ENCODE assay signal across 27 cellular contexts in the genomic region with DNA sequence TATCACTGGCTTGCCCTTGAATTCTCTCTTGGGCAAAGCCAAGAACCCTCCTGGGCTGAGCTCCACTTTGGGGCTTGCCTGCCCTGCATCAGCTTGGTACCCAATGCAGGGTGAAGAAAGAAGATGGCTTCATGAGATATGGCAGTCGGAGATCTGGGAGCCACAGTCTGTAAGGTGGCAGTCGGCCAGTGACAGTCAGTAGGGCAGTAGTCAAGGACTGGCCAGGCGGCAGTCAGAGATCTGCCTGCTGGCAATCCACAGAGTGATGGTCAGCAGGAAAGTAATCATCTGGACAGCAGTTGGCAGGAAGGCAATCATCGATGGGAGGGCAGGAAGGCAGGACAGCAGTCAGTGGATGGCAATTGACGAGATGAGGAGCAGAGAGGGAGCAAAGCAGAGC. TPM values are rescaled to one million over a fixed set of nuclear protein-coding genes. Genes with fewer than 3 reads are reported as not detected.
A peak's percentile ranks its signal among the peaks of the same experiment; 100 is the strongest.
DNase-seq lines count a peak whose midpoint lies in the region; ATAC-seq and TF ChIP-seq lines count a peak whose summit lies in the region.
"Had no signal": no experiment of that assay in that cellular context is flagged by ENCODE, and none has a peak within 500 bp of the region (broad histone marks: within the 10 kb centered on the region; RNA-seq: fewer than 3 reads in every experiment).

No MANE protein-coding gene starts in this region.

- peak; percentile 57 for DNase-seq in Right ventricle myocardium inferior (ENCODE audit: missing footprints)
- no peak for DNase-seq in heart right ventricle
- no peak for DNase-seq in endothelial cell (ENCODE audit: low spot score)
- peak; percentile 59 to 62 (median 60) for DNase-seq in right lobe of liver
- peak; percentile 61 for DNase-seq in testis
- DNase-seq in activated CD8-positive, alpha-beta T cell treated with anti-CD3 and anti-CD28 coated beads, Interleukin-2, amount 10 ng/mL, durations not matched to agents 7 days and 5 days: no peak
- DNase-seq in ACHN: no peak
- DNase-seq: 8988T; CD4-positive, CD25-positive, alpha-beta regulatory T cell; DMS153; DND-41; H7; Kasumi-1; NCI-H1092 treated with DMSO at 0.1 percent for 48 hours; NCI-H1436; NCI-H187 treated with DMSO at 0.1 percent for 48 hours; NCI-H2171 treated with DMSO at 0.1 percent for 48 hours; NCI-H446; NCI-H526; Peyer's patch; SIG-M5 had no signal

- H3K4me3 ChIP-seq in heart right ventricle (no peak overlapping the region), right lobe of liver (no peak overlapping the region), testis (no peak overlapping the region)
- H3K4me3 ChIP-seq: BLaER1, K562, Peyer's patch, SK-N-MC had no signal

- ATAC-seq in Right ventricle myocardium inferior: peak; percentile 31
- ATAC-seq in heart right ventricle: no peak
- peak; percentile 21 to 92 (median 72) for ATAC-seq in right lobe of liver
- ATAC-seq in activated CD8-positive, alpha-beta T cell treated with anti-CD3 and anti-CD28 coated beads, Interleukin-2, amount 10 ng/mL, durations not matched to agents 7 days and 5 days: no peak
- ATAC-seq in GM19455 (IDR thresholded peaks at IDR 0.05; ENCODE audit: unreplicated experiment): no peak

- CTCF ChIA-PET in activated CD8-positive, alpha-beta T cell treated with anti-CD3 and anti-CD28 coated beads, Interleukin-2, amount 10 ng/mL, durations not matched to agents 7 days and 5 days (lab: Charles Lee): no interaction called here

- peak overlapping the region; percentile 12 for H3K27ac Mint-ChIP-seq in endothelial cell (ENCODE audit: unreplicated experiment)
- H3K27ac Mint-ChIP-seq in activated CD8-positive, alpha-beta T cell treated with anti-CD3 and anti-CD28 coated beads, Interleukin-2, amount 10 ng/mL, durations not matched to agents 7 days and 5 days: no peak overlapping the region
- H3K27ac Mint-ChIP-seq: CD4-positive, CD25-positive, alpha-beta regulatory T cell had no signal

- H3K36me3 Mint-ChIP-seq in endothelial cell (ENCODE audit: low read depth, unreplicated experiment): no peaks in the 10 kb centered on the region
- no peaks in the 10 kb centered on the region for H3K36me3 Mint-ChIP-seq in activated CD8-positive, alpha-beta T cell treated with anti-CD3 and anti-CD28 coated beads, Interleukin-2, amount 10 ng/mL, durations not matched to agents 7 days and 5 days (ENCODE audit: low read depth)
- H3K36me3 Mint-ChIP-seq: CD4-positive, CD25-positive, alpha-beta regulatory T cell had no signal

- H3K9me3 ChIP-seq in heart right ventricle (no peaks in the 10 kb centered on the region), right lobe of liver (no peaks in the 10 kb centered on the region), testis (no peaks in the 10 kb centered on the region)
- H3K9me3 ChIP-seq: BLaER1, Peyer's patch had no signal

- peaks cover 2% of the 10 kb centered on the region for H3K27me3 Mint-ChIP-seq in endothelial cell (ENCODE audit: unreplicated experiment)
- H3K27me3 Mint-ChIP-seq in activated CD8-positive, alpha-beta T cell treated with anti-CD3 and anti-CD28 coated beads, Interleukin-2, amount 10 ng/mL, durations not matched to agents 7 days and 5 days (ENCODE audit: low read depth): peaks cover 4% of the 10 kb centered on the region
- H3K27me3 Mint-ChIP-seq: CD4-positive, CD25-positive, alpha-beta regulatory T cell had no signal

- no peaks in the 10 kb centered on the region for H3K4me1 Mint-ChIP-seq in endothelial cell (ENCODE audit: unreplicated experiment)
- H3K4me1 Mint-ChIP-seq in activated CD8-positive, alpha-beta T cell treated with anti-CD3 and anti-CD28 coated beads, Interleukin-2, amount 10 ng/mL, durations not matched to agents 7 days and 5 days (ENCODE audit: low read depth): no peaks in the 10 kb centered on the region
- H3K4me1 Mint-ChIP-seq: CD4-positive, CD25-positive, alpha-beta regulatory T cell had no signal

- H3K36me3 ChIP-seq in heart right ventricle (no peaks in the 10 kb centered on the region), right lobe of liver (no peaks in the 10 kb centered on the region), testis (ENCODE audit: low read depth, missing control alignments) (no peaks in the 10 kb centered on the region)
- H3K36me3 ChIP-seq: BLaER1, Peyer's patch had no signal

- H3K4me1 ChIP-seq in heart right ventricle: no peaks in the 10 kb centered on the region
- no peaks in the 10 kb centered on the region for H3K4me1 ChIP-seq in right lobe of liver
- H3K4me1 ChIP-seq in testis: no peaks in the 10 kb centered on the region
- H3K4me1 ChIP-seq: BLaER1, Peyer's patch had no signal

- H3K27me3 ChIP-seq in heart right ventricle (peaks cover 0 to 12% (median 0%) of the 10 kb centered on the region in 7 donors), right lobe of liver (no peaks in the 10 kb centered on the region), testis (no peaks in the 10 kb centered on the region)
- H3K27me3 ChIP-seq: BLaER1, Peyer's patch had no signal

- POLR2A ChIA-PET in activated CD8-positive, alpha-beta T cell treated with anti-CD3 and anti-CD28 coated beads, Interleukin-2, amount 10 ng/mL, durations not matched to agents 7 days and 5 days (lab: Charles Lee): no interaction called here

- no peak overlapping the region for H3K4me3 Mint-ChIP-seq in endothelial cell (ENCODE audit: unreplicated experiment)
- no peak overlapping the region for H3K4me3 Mint-ChIP-seq in activated CD8-positive, alpha-beta T cell treated with anti-CD3 and anti-CD28 coated beads, Interleukin-2, amount 10 ng/mL, durations not matched to agents 7 days and 5 days
- H3K4me3 Mint-ChIP-seq: CD4-positive, CD25-positive, alpha-beta regulatory T cell had no signal

- 46 to 58% methylated on average over 5 of the region's 5 CpGs for WGBS in heart right ventricle, 2 donors
- WGBS in right lobe of liver (ENCODE audit: insufficient coverage, low coverage, low lambda C conversion rate, missing lambda C conversion rate): 26% methylated on average over 5 of the region's 5 CpGs
- WGBS in testis, 2 donors: 35 to 42% methylated on average over 5 of the region's 5 CpGs

- in situ Hi-C loops in ACHN (cut with HindIII; ENCODE audit: low pct_ligation_motif_present, low pct_unique_long_range_greater_than_20kb, low sequenced_read_pairs): no loop called here

- intact Hi-C loops in Right ventricle myocardium inferior (cut with DNase I) (no loop called here), heart right ventricle (cut with DNase I) (no loop called here), right lobe of liver (cut with DNase I) (no loop called here), testis (cut with DNase I; ENCODE audit: low total_unique reads) (no loop called here)

- TF ChIP-seq POLR2A in right lobe of liver (IDR thresholded peaks at IDR 0.05) (no peak), testis (IDR thresholded peaks at IDR 0.05) (no peak)

- TF ChIP-seq CTCF in heart right ventricle (IDR thresholded peaks at IDR 0.05) (no peak), endothelial cell (IDR thresholded peaks at IDR 0.05; ENCODE audit: unreplicated experiment) (no peak), right lobe of liver (IDR thresholded peaks at IDR 0.05) (no peak), testis (IDR thresholded peaks at IDR 0.05) (no peak)

- no peak overlapping the region for H3K27ac ChIP-seq in heart right ventricle
- H3K27ac ChIP-seq in right lobe of liver: no peak overlapping the region
- H3K27ac ChIP-seq in testis: peak overlapping the region in 1 of 2 donors; percentile 8
- H3K27ac ChIP-seq: BLaER1, Peyer's patch, SK-N-MC had no signal

- no peaks in the 10 kb centered on the region for H3K9me3 Mint-ChIP-seq in endothelial cell (ENCODE audit: unreplicated experiment)
- H3K9me3 Mint-ChIP-seq in activated CD8-positive, alpha-beta T cell treated with anti-CD3 and anti-CD28 coated beads, Interleukin-2, amount 10 ng/mL, durations not matched to agents 7 days and 5 days (ENCODE audit: insufficient read depth): no peaks in the 10 kb centered on the region
- H3K9me3 Mint-ChIP-seq: CD4-positive, CD25-positive, alpha-beta regulatory T cell had no signal

RNA-seq across cellular contexts. Expression of gene CNNM1, which starts 32.6 kb away (rescaled TPM):
- total RNA-seq in Right ventricle myocardium inferior (0.16 TPM), heart right ventricle (under 1 TPM in 6 of 10 donors, not detected in 4; 0.07 to 0.24 (median 0.14) TPM), endothelial cell (ENCODE audit: unreplicated experiment) (0.08 TPM), right lobe of liver (under 1 TPM; 0.12 to 0.40 (median 0.20) TPM), testis (10 to 100 TPM; 51.9 to 53.8 TPM)
- polyA plus RNA-seq in heart right ventricle (under 1 TPM; 0.01 to 0.07 TPM), testis (ENCODE audit: insufficient read depth, low read depth, low replicate concordance) (29.0 TPM)
- total RNA-seq in activated CD8-positive, alpha-beta T cell treated with anti-CD3 and anti-CD28 coated beads, Interleukin-2, amount 10 ng/mL, durations not matched to agents 7 days and 5 days: under 1 TPM; 0.13 to 0.23 TPM
- total RNA-seq: CD4-positive, CD25-positive, alpha-beta regulatory T cell; HT1080; K562; OCI-LY7 had no signal
- polyA plus RNA-seq: K562 had no signal

Comparison
In these comparisons a context has a peak if more than half of its experiments do, and no peak if none do; other contexts are left out.
1. ATAC-seq: peak in Right ventricle myocardium inferior (single experiment) and right lobe of liver (4 of 4); none in heart right ventricle (0 of 8), activated CD8-positive, alpha-beta T cell treated with anti-CD3 and anti-CD28 coated beads, Interleukin-2, amount 10 ng/mL, durations not matched to agents 7 days and 5 days (single experiment) and GM19455 (single experiment).
2. DNase-seq: peak in Right ventricle myocardium inferior (single experiment), right lobe of liver (3 of 3) and testis (single experiment); none in heart right ventricle (0 of 2), endothelial cell (single experiment), activated CD8-positive, alpha-beta T cell treated with anti-CD3 and anti-CD28 coated beads, Interleukin-2, amount 10 ng/mL, durations not matched to agents 7 days and 5 days (single experiment) and ACHN (single experiment).
3. RNA of gene CNNM1, which starts 32.6 kb away (total RNA-seq): 51.9 to 53.8 TPM in testis; 0.12 to 0.40 TPM in right lobe of liver, 0.13 to 0.23 TPM in activated CD8-positive, alpha-beta T cell treated with anti-CD3 and anti-CD28 coated beads, Interleukin-2, amount 10 ng/mL, durations not matched to agents 7 days and 5 days, 0.16 TPM in Right ventricle myocardium inferior (single experiment), 0.08 TPM in endothelial cell (single experiment) and 0.07 to 0.24 TPM in heart right ventricle; every median in the first group is over 10 times any median in the second.